8 cellular contexts compared by ENCODE assay signal in genomic region chr7:94004024-94004945, GRCh38. TPM values are rescaled to one million over a fixed set of nuclear protein-coding genes. Genes with fewer than 3 reads are reported as not detected.
DNase-seq lines count a peak whose midpoint lies in the region; ATAC-seq lines count a peak whose summit lies in the region.

A gene with protein sequence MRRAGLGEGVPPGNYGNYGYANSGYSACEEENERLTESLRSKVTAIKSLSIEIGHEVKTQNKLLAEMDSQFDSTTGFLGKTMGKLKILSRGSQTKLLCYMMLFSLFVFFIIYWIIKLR (minus strand): TSS chr7:94004355. CDS start chr7:94004216, 139 bp downstream.

- DNase-seq in NCI-H1092 treated with DMSO at 0.1 percent for 48 hours (lab: John Stamatoyannopoulos, UW) (peak; percentile 94), SKM-1 (lab: John Stamatoyannopoulos, UW; ENCODE audit: unreplicated experiment) (peak; percentile 76), glomerular endothelial cell (ENCODE audit: extremely low read depth, low read depth, low spot score) (peak; percentile 68), occipital lobe (lab: John Stamatoyannopoulos, UW) (peak; percentile 95)
- DNase-seq in activated naive CD4-positive, alpha-beta T cell treated with anti-CD3 and anti-CD28 coated beads, Interleukin-2, amount 50 U/mL, for 72 hours (ENCODE audit: low spot score in 2 of 2) = peak; percentile 81 to 90

- H3K9me3 Mint-ChIP-seq in activated naive CD4-positive, alpha-beta T cell treated with anti-CD3 and anti-CD28 coated beads, Interleukin-2, amount 50 U/mL, for 72 hours = no peaks in the 10 kb centered on the region

- H3K4me3 ChIP-seq in GM08714 (ENCODE audit: low read length) = peak within 1 kb of the TSS; percentile 91

- H3K36me3 Mint-ChIP-seq in activated naive CD4-positive, alpha-beta T cell treated with anti-CD3 and anti-CD28 coated beads, Interleukin-2, amount 50 U/mL, for 72 hours = peaks cover 10% of the 10 kb centered on the region in 2 donors

- peak within 1 kb of the TSS; percentile 99 for H3K27ac Mint-ChIP-seq in activated naive CD4-positive, alpha-beta T cell treated with anti-CD3 and anti-CD28 coated beads, Interleukin-2, amount 50 U/mL, for 72 hours

- peak; percentile 93 for ATAC-seq in HG02610 (IDR thresholded peaks at IDR 0.05; ENCODE audit: unreplicated experiment)
- ATAC-seq in activated naive CD4-positive, alpha-beta T cell treated with anti-CD3 and anti-CD28 coated beads, Interleukin-2, amount 50 U/mL, for 72 hours = peak; percentile 98 to 99

- H3K27ac ChIP-seq in temporal lobe (ENCODE audit: low read depth, low read length) = peak within 1 kb of the TSS; percentile 53

RNA-seq across cellular contexts. Expression of the gene that starts here (rescaled TPM):
- 10 to 100 TPM; 18.8 to 21.5 TPM for total RNA-seq in activated naive CD4-positive, alpha-beta T cell treated with anti-CD3 and anti-CD28 coated beads, Interleukin-2, amount 50 U/mL, for 72 hours
- total RNA-seq in glomerular endothelial cell (30.6 and 32.4 TPM in 2 replicates), occipital lobe (30.1 TPM), temporal lobe (16.5 TPM)

Comparison
In these comparisons a context has a peak if more than half of its experiments do, and no peak if none do; other contexts are left out.
1. Peak in every context shown above with its lines: DNase-seq, ATAC-seq, H3K4me3 ChIP-seq and H3K27ac ChIP-seq.